ENCODE assay signal across 28 cellular contexts in the genomic region with DNA sequence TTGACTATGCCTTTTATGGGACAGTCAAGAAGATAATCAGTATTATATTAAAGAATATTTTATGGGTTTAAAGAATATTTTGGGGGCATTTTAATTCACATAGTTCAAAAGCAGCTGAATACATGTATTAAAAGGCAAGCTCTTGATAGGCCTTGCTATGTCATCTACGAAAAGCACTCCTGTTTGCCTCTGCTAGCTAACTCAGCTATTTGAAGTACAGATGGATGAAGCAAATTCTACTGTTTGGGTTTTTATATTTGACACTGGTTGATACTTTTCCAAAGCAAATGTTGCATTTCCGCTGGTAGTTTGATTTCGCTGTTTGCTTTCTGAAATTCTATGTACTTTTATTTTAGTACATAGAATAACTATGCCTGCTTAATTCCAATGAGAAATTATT. TPM values are rescaled to one million over a fixed set of nuclear protein-coding genes. Genes with fewer than 3 reads are reported as not detected.
"Had no signal": no experiment of that assay in that cellular context is flagged by ENCODE, and none has a peak within 500 bp of the region (broad histone marks: within the 10 kb centered on the region; RNA-seq: fewer than 3 reads in every experiment).

No MANE protein-coding gene starts in this region.

- ATAC-seq: activated CD8-positive, alpha-beta T cell treated with anti-CD3 and anti-CD28 coated beads, Interleukin-2, amount 10 ng/mL, durations not matched to agents 7 days and 5 days; activated T-cell treated with anti-CD3 and anti-CD28 coated beads, Interleukin-2, amount 50 U/mL, for 72 hours; body of pancreas; effector memory CD8-positive, alpha-beta T cell; left ventricle myocardium superior; naive thymus-derived CD4-positive, alpha-beta T cell; T-helper 17 cell had no signal

- DNase-seq: activated CD4-positive, alpha-beta T cell treated with anti-CD3 and anti-CD28 coated beads for 1 hour; activated CD8-positive, alpha-beta T cell treated with anti-CD3 and anti-CD28 coated beads, Interleukin-2, amount 10 ng/mL, durations not matched to agents 7 days and 5 days; activated naive CD4-positive, alpha-beta T cell treated with Interleukin-2 at 50 U/mL for 16 hours; activated T-cell treated with anti-CD3 and anti-CD28 coated beads for 4 hours; activated T-cell treated with anti-CD3 and anti-CD28 coated beads, Interleukin-2, amount 50 U/mL, for 72 hours; anterior cingulate cortex; colonic mucosa; dorsolateral prefrontal cortex; effector memory CD8-positive, alpha-beta T cell; erythroblast; head of caudate nucleus; hypothalamus; left ventricle myocardium superior; mammary epithelial cell; midbrain; naive thymus-derived CD4-positive, alpha-beta T cell; nucleus accumbens; SK-N-SH; spleen; stimulated activated naive CD4-positive, alpha-beta T cell; T-helper 17 cell; T1000; testis had no signal

- H3K4me2 ChIP-seq: SK-N-SH had no signal

- H2AFZ ChIP-seq: parathyroid adenoma had no signal

- H3K9ac ChIP-seq: parathyroid adenoma, SK-N-SH had no signal

- H3K4me3 ChIP-seq: body of pancreas, colonic mucosa, dorsolateral prefrontal cortex, gastroesophageal sphincter, right atrium auricular region, spleen, testis, upper lobe of left lung had no signal

- H3K9me3 ChIP-seq: body of pancreas, colonic mucosa, gastroesophageal sphincter, right atrium auricular region, SK-N-SH, testis, upper lobe of left lung had no signal

- H3K27ac ChIP-seq: colonic mucosa, parathyroid adenoma, right atrium auricular region, spleen, upper lobe of left lung had no signal

- H3K4me1 ChIP-seq: colonic mucosa, parathyroid adenoma, right atrium auricular region, testis had no signal

- H3K36me3 ChIP-seq: colonic mucosa, gastroesophageal sphincter, right atrium auricular region, spleen, upper lobe of left lung had no signal

- H3K27me3 ChIP-seq: body of pancreas, colonic mucosa, gastroesophageal sphincter, right atrium auricular region, testis, upper lobe of left lung had no signal

- H3K79me2 ChIP-seq: parathyroid adenoma had no signal

RNA-seq across cellular contexts. Expression of a gene that starts 47.0 kb away (rescaled TPM):
- total RNA-seq: activated CD8-positive, alpha-beta T cell treated with anti-CD3 and anti-CD28 coated beads, Interleukin-2, amount 10 ng/mL, durations not matched to agents 7 days and 5 days; activated T-cell treated with anti-CD3 and anti-CD28 coated beads, Interleukin-2, amount 50 U/mL, for 72 hours; naive thymus-derived CD4-positive, alpha-beta T cell; T-helper 17 cell had no signal
- polyA plus RNA-seq: naive thymus-derived CD4-positive, alpha-beta T cell; SK-N-SH had no signal
